In the genomic region with DNA sequence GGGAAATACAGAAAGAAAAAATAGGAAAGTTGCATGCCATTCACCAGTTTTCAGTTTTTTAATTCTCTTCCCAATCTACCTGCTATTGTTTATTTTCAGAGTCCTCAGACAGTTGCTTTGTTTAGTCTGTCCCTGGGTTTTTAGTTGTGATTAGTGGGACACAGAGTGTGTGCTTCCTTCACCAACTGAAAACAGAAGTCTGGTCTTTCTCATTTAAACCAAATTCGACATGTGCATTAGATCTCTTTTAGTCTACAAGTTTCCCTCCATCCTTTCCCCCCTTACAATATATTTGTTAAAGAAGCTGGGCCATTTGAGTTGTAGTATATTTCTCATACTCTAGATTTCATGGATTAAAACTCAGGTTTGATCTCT, we compare ENCODE assay signal across 28 cellular contexts. TPM values are rescaled to one million over a fixed set of nuclear protein-coding genes. Genes with fewer than 3 reads are reported as not detected.
DNase-seq lines count a peak whose midpoint lies in the region; ATAC-seq and TF ChIP-seq lines count a peak whose summit lies in the region.
"Had no signal": no experiment of that assay in that cellular context is flagged by ENCODE, and none has a peak within 500 bp of the region (broad histone marks: within the 10 kb centered on the region; RNA-seq: fewer than 3 reads in every experiment).

No MANE protein-coding gene starts in this region.

- TF ChIP-seq CTCF in PC-9 (conservative IDR thresholded peaks at IDR 0.05) (no peak), chondrocyte (IDR thresholded peaks at IDR 0.05) (peak; percentile 9), thoracic aorta (IDR thresholded peaks at IDR 0.05) (no peak), gastrocnemius medialis (IDR thresholded peaks at IDR 0.05 in 4 of 5, conservative IDR thresholded peaks at IDR 0.05 in 1 of 5) (no peak)

- H3K9ac ChIP-seq in iPS-18a (ENCODE audit: low read length), result no peak overlapping the region

- H3K9me2 ChIP-seq in PC-9 (ENCODE audit: insufficient read depth), result no peaks in the 10 kb centered on the region; the same call in none of the 2 replicates

- H2AFZ ChIP-seq in PC-9, result no peak overlapping the region

- no peaks in the 10 kb centered on the region for H3K9me3 ChIP-seq in PC-9 (ENCODE audit: insufficient read depth, low read depth)
- no peaks in the 10 kb centered on the region for H3K9me3 ChIP-seq in iPS-18a (ENCODE audit: control insufficient read depth, low read depth, low read length)
- no peaks in the 10 kb centered on the region for H3K9me3 ChIP-seq in thoracic aorta
- no peaks in the 10 kb centered on the region for H3K9me3 ChIP-seq in gastrocnemius medialis
- H3K9me3 ChIP-seq: colonic mucosa, esophagus squamous epithelium, gastroesophageal sphincter, Peyer's patch, prostate gland, transverse colon had no signal

- peaks cover 11% of the 10 kb centered on the region; the same call in 1 of the 2 replicates for H3K4me1 ChIP-seq in PC-9 (replicated peaks; ENCODE audit: insufficient read depth)
- H3K4me1 ChIP-seq in iPS-18a (ENCODE audit: control insufficient read depth, low read depth, low read length), result peaks cover 14% of the 10 kb centered on the region
- H3K4me1 ChIP-seq in thoracic aorta (ENCODE audit: control insufficient read depth in 1 of 2, low read depth in 2 of 2), result peaks cover 6 to 18% of the 10 kb centered on the region in 2 donors
- peaks cover 5 to 8% of the 10 kb centered on the region in 2 donors for H3K4me1 ChIP-seq in gastrocnemius medialis
- H3K4me1 ChIP-seq: colonic mucosa, Peyer's patch, prostate gland had no signal

- H3K27me3 ChIP-seq in PC-9 (ENCODE audit: insufficient read depth, low read depth), result no peaks in the 10 kb centered on the region
- H3K27me3 ChIP-seq in iPS-18a (ENCODE audit: control insufficient read depth, insufficient read depth, low read length), result no peaks in the 10 kb centered on the region
- H3K27me3 ChIP-seq in thoracic aorta (replicated peaks; ENCODE audit: insufficient read depth), result no peaks in the 10 kb centered on the region
- peaks cover 0 to 7% (median 6%) of the 10 kb centered on the region in 3 donors for H3K27me3 ChIP-seq in gastrocnemius medialis
- H3K27me3 ChIP-seq: colonic mucosa, esophagus squamous epithelium, gastroesophageal sphincter, Peyer's patch had no signal

- peak overlapping the region; percentile 60 for H3K4me2 ChIP-seq in PC-9

- no peaks in the 10 kb centered on the region for H3K79me2 ChIP-seq in PC-9 (ENCODE audit: low read depth)

- H3K9me3 Mint-ChIP-seq in chondrocyte (ENCODE audit: low read depth), result peaks cover 8% of the 10 kb centered on the region
- H3K9me3 Mint-ChIP-seq: activated CD4-positive, alpha-beta T cell treated with anti-CD3 and anti-CD28 coated beads, Interleukin-2, amount 10 ng/mL, durations not matched to agents 24 days and 14 days had no signal

- no peaks in the 10 kb centered on the region for H4K20me1 ChIP-seq in PC-9 (ENCODE audit: insufficient read depth)

- H3F3A ChIP-seq in PC-9 (ENCODE audit: insufficient read depth, low read depth), result no peaks in the 10 kb centered on the region

- in situ Hi-C loops in gastrocnemius medialis (cut with MboI; ENCODE audit: low sequenced_read_pairs in 4 of 4), result no loop called here

- H3K27me3 Mint-ChIP-seq in chondrocyte (ENCODE audit: low read depth), result no peaks in the 10 kb centered on the region

- DNase-seq in PC-9 (no peak), chondrocyte (ENCODE audit: low spot score) (no peak), thoracic aorta (ENCODE audit: low spot score) (no peak), gastrocnemius medialis (no peak), NCI-H2196 treated with DMSO at 0.1 percent for 48 hours (lab: John Stamatoyannopoulos, UW; ENCODE audit: unreplicated experiment) (no peak)
- no peak for DNase-seq in stimulated activated CD4-positive, alpha-beta T cell treated with anti-CD3 and anti-CD28 coated beads, Interleukin-15, amount 100 ng/mL, for 24 hours
- DNase-seq: activated CD4-positive, alpha-beta T cell treated with anti-CD3 and anti-CD28 coated beads, Interleukin-2, amount 10 ng/mL, durations not matched to agents 24 days and 14 days; esophagus squamous epithelium; Kasumi-1; NCI-H1417; NCI-H2029 treated with DMSO at 0.1 percent for 48 hours; NCI-H2227 treated with DMSO at 0.1 percent for 48 hours; NCI-H526 treated with DMSO at 0.1 percent for 48 hours; NK-92 treated with Interleukin-12 subunit alpha and Interleukin-12 subunit beta, amount 100 ng/mL, for 24 hours; Peyer's patch; SHP77 treated with DMSO at 0.1 percent for 48 hours; stimulated activated CD4-positive, alpha-beta T cell treated with anti-CD3 and anti-CD28 coated beads, Interleukin-4, amount 100 ng/mL, for 24 hours; T-helper 9 cell had no signal

- H3K27ac Mint-ChIP-seq in chondrocyte (ENCODE audit: unreplicated experiment), result peak overlapping the region; percentile 89
- H3K27ac Mint-ChIP-seq: activated CD4-positive, alpha-beta T cell treated with anti-CD3 and anti-CD28 coated beads, Interleukin-2, amount 10 ng/mL, durations not matched to agents 24 days and 14 days; activated naive CD4-positive, alpha-beta T cell treated with anti-CD3 and anti-CD28 coated beads, Interleukin-2, amount 50 U/mL, for 24 hours had no signal

- ATAC-seq in thoracic aorta (ENCODE audit: insufficient number of reproducible peaks, low FRiP score, low read depth) (no peak), gastrocnemius medialis (no peak)
- ATAC-seq: GM12878, sciatic nerve had no signal

- CTCF ChIA-PET in PC-9 (lab: Charles Lee), result interaction anchor here (0.6 kb wide), 1 partner anchor 34 kb away, joined by 4 read pairs; no protein-coding TSS in a partner anchor

- H3K36me3 Mint-ChIP-seq in chondrocyte (ENCODE audit: low read depth), result peaks cover 2% of the 10 kb centered on the region
- H3K36me3 Mint-ChIP-seq: activated naive CD4-positive, alpha-beta T cell treated with anti-CD3 and anti-CD28 coated beads, Interleukin-2, amount 50 U/mL, for 24 hours had no signal

- H3K36me3 ChIP-seq in PC-9 (ENCODE audit: low read depth) (no peaks in the 10 kb centered on the region), iPS-18a (ENCODE audit: control insufficient read depth, low read depth, low read length) (no peaks in the 10 kb centered on the region), thoracic aorta (no peaks in the 10 kb centered on the region), gastrocnemius medialis (no peaks in the 10 kb centered on the region)
- H3K36me3 ChIP-seq: colonic mucosa, esophagus squamous epithelium, gastroesophageal sphincter, Peyer's patch, prostate gland, transverse colon had no signal

- no peak overlapping the region for H3K4me3 Mint-ChIP-seq in chondrocyte (ENCODE audit: unreplicated experiment)
- H3K4me3 Mint-ChIP-seq: activated CD4-positive, alpha-beta T cell treated with anti-CD3 and anti-CD28 coated beads, Interleukin-2, amount 10 ng/mL, durations not matched to agents 24 days and 14 days; activated naive CD4-positive, alpha-beta T cell treated with anti-CD3 and anti-CD28 coated beads, Interleukin-2, amount 50 U/mL, for 24 hours had no signal

- POLR2A ChIA-PET in PC-9 (lab: Charles Lee; ENCODE audit: unreplicated experiment), result no interaction called here

- intact Hi-C loops in PC-9 (cut with micrococcal nuclease; ENCODE audit: unreplicated experiment), result no loop called here
- intact Hi-C loops in gastrocnemius medialis (cut with DNase I; ENCODE audit: low total_unique reads), result no loop called here

- BruUV-seq in PC-9 (replicated peaks; lab: Mats Ljungman, UMichigan), result no TSS peak

- H3K4me1 Mint-ChIP-seq in chondrocyte (ENCODE audit: low read depth), result peaks cover 26% of the 10 kb centered on the region
- H3K4me1 Mint-ChIP-seq: activated CD4-positive, alpha-beta T cell treated with anti-CD3 and anti-CD28 coated beads, Interleukin-2, amount 10 ng/mL, durations not matched to agents 24 days and 14 days; activated naive CD4-positive, alpha-beta T cell treated with anti-CD3 and anti-CD28 coated beads, Interleukin-2, amount 50 U/mL, for 24 hours had no signal

- H3K27ac ChIP-seq in PC-9, result no peak overlapping the region
- H3K27ac ChIP-seq in iPS-18a (ENCODE audit: low read length), result peak overlapping the region; percentile 56
- H3K27ac ChIP-seq in thoracic aorta, result no peak overlapping the region
- no peak overlapping the region for H3K27ac ChIP-seq in gastrocnemius medialis
- H3K27ac ChIP-seq: esophagus squamous epithelium, gastroesophageal sphincter, Peyer's patch, prostate gland had no signal

- TF ChIP-seq POLR2A in gastrocnemius medialis (IDR thresholded peaks at IDR 0.05), result no peak

- H3K4me3 ChIP-seq in PC-9 (no peak overlapping the region), iPS-18a (ENCODE audit: low read length) (no peak overlapping the region), thoracic aorta (peak overlapping the region; percentile 31), gastrocnemius medialis (no peak overlapping the region)
- H3K4me3 ChIP-seq: colonic mucosa, gastroesophageal sphincter, GM12878, Peyer's patch, prostate gland, transverse colon had no signal

RNA-seq across cellular contexts. Expression of gene STMND1, which starts 58.7 kb away (rescaled TPM):
- total RNA-seq in PC-9 (2021), result 0.26 TPM in 1 of 2 replicates, not detected in the other
- total RNA-seq in chondrocyte, result not detected in 3 replicates
- total RNA-seq in thoracic aorta, result not detected
- total RNA-seq in gastrocnemius medialis, result not detected
- total RNA-seq: activated CD4-positive, alpha-beta T cell treated with anti-CD3 and anti-CD28 coated beads, Interleukin-2, amount 10 ng/mL, durations not matched to agents 24 days and 14 days; activated CD8-positive, alpha-beta memory T cell treated with anti-CD3 and anti-CD28 coated beads for 36 hours; esophagus squamous epithelium; gastroesophageal sphincter; GM12878; left lobe of liver; Peyer's patch had no signal
